ENCODE assay signal across 19 cellular contexts in genomic region chr5:132024789-132025402, GRCh38. TPM values are rescaled to one million over a fixed set of nuclear protein-coding genes. Genes with fewer than 3 reads are reported as not detected.
A peak's percentile ranks its signal among the peaks of the same experiment; 100 is the strongest.
DNase-seq lines count a peak whose midpoint lies in the region; ATAC-seq and TF ChIP-seq lines count a peak whose summit lies in the region.
"Had no signal": no experiment of that assay in that cellular context is flagged by ENCODE, and none has a peak within 500 bp of the region (broad histone marks: within the 10 kb centered on the region; RNA-seq: fewer than 3 reads in every experiment).

No MANE protein-coding gene starts in this region.

- H3K27me3 ChIP-seq in BE2C (no peaks in the 10 kb centered on the region), HCT116 (ENCODE audit: insufficient read depth, low read length) (no peaks in the 10 kb centered on the region)
- H3K27me3 ChIP-seq: BLaER1, thyroid gland had no signal

- no peak for ATAC-seq in HCT116
- no peak for ATAC-seq in omental fat pad (ENCODE audit: low FRiP score)
- ATAC-seq in GM18909 (IDR thresholded peaks at IDR 0.05; ENCODE audit: poor library complexity, unreplicated experiment): no peak
- ATAC-seq: left ventricle myocardium superior had no signal

- H3K9me3 ChIP-seq in BE2C (no peaks in the 10 kb centered on the region), HCT116 (ENCODE audit: control insufficient read depth in 1 of 2, insufficient read depth in 1 of 2, low read depth in 1 of 2, low read length in 2 of 2) (no peaks in the 10 kb centered on the region)
- H3K9me3 ChIP-seq: BLaER1, SJSA1, thyroid gland had no signal

- no peak overlapping the region for H3K4me2 ChIP-seq in HCT116 (ENCODE audit: low read length)
- H3K4me2 ChIP-seq: BLaER1 had no signal

- RAD21 ChIA-PET in HCT116 (lab: Charles Lee; ENCODE audit: low non-redundant PET in 1 of 2, low total read pairs in 2 of 2, uncharacterized antibody in 2 of 2, unreplicated experiment in 2 of 2): no interaction called here

- TF ChIP-seq CTCF in BE2C (IDR thresholded peaks at IDR 0.05; ENCODE audit: low read depth, low read length) (no peak), HCT116 (IDR thresholded peaks at IDR 0.05 in 2 of 3, conservative IDR thresholded peaks at IDR 0.05 in 1 of 3; ENCODE audit: borderline replicate concordance in 1 of 3, insufficient read depth in 1 of 3, low read depth in 2 of 3, low read length in 2 of 3) (no peak), epithelial cell of esophagus (IDR thresholded peaks at IDR 0.05; ENCODE audit: insufficient read depth, low read depth, low read length, missing control alignments) (no peak), omental fat pad (IDR thresholded peaks at IDR 0.05) (no peak), GM10266 (IDR thresholded peaks at IDR 0.05; ENCODE audit: control insufficient read depth, insufficient read depth, low read depth, missing control alignments) (no peak)

- no peak overlapping the region for H2AFZ ChIP-seq in HCT116 (ENCODE audit: low read depth, low read length, poor library complexity, severe bottlenecking)

- intact Hi-C loops in HCT116 (cut with micrococcal nuclease): no loop called here

- H3K9me2 ChIP-seq in HCT116 (ENCODE audit: insufficient read depth): no peaks in the 10 kb centered on the region

- H3K4me3 ChIP-seq in BE2C (ENCODE audit: low read depth, low read length) (no peak overlapping the region), HCT116 (replicated peaks in 1 of 2; ENCODE audit: low read depth in 1 of 2, low read length in 2 of 2) (no peak overlapping the region), epithelial cell of esophagus (ENCODE audit: low read length) (no peak overlapping the region)
- H3K4me3 ChIP-seq: BLaER1, SJSA1, thyroid gland had no signal

- DNase-seq in BE2C: peak; percentile 67
- DNase-seq in HCT116 (ENCODE audit: low read depth, low spot score): no peak
- peak; percentile 14 for DNase-seq in epithelial cell of esophagus (ENCODE audit: low read depth)
- no peak for DNase-seq in omental fat pad (ENCODE audit: low spot score)
- no peak for DNase-seq in GM10266 (ENCODE audit: extremely low spot score)
- DNase-seq: activated CD4-positive, alpha-beta T cell treated with anti-CD3 and anti-CD28 coated beads, Interleukin-2, amount 10 ng/mL, durations not matched to agents 7 days and 5 days; central memory CD4-positive, alpha-beta T cell; effector memory CD4-positive, alpha-beta T cell; left ventricle myocardium superior; NCI-H1105 treated with DMSO at 0.1 percent for 48 hours; NCI-H226; small intestine; T1000; thyroid gland had no signal

- CTCF ChIA-PET in HCT116 (lab: Charles Lee): no interaction called here

- H3K79me2 ChIP-seq in HCT116 (ENCODE audit: insufficient read depth, low read length): no peaks in the 10 kb centered on the region

- no peak overlapping the region for H3K27ac ChIP-seq in HCT116 (ENCODE audit: low read depth, low read length)
- H3K27ac ChIP-seq: BLaER1, SJSA1, thyroid gland had no signal

- H3K36me3 ChIP-seq in BE2C: no peaks in the 10 kb centered on the region
- no peaks in the 10 kb centered on the region for H3K36me3 ChIP-seq in HCT116 (ENCODE audit: control insufficient read depth in 1 of 2, insufficient read depth in 2 of 2, low read length in 2 of 2)
- H3K36me3 ChIP-seq: BLaER1, SJSA1, thyroid gland had no signal

- no peaks in the 10 kb centered on the region; the same call in 1 of the 2 replicates for H3K4me1 ChIP-seq in BE2C
- H3K4me1 ChIP-seq in HCT116 (ENCODE audit: control insufficient read depth in 1 of 2, insufficient read depth in 2 of 2, low read length in 2 of 2): no peaks in the 10 kb centered on the region
- H3K4me1 ChIP-seq: BLaER1, SJSA1, thyroid gland had no signal

- BruUV-seq in HCT116 (replicated peaks; lab: Mats Ljungman, UMichigan): no TSS peak

- H3K9ac ChIP-seq in HCT116 (ENCODE audit: low read length): no peak overlapping the region
- H3K9ac ChIP-seq: BLaER1 had no signal

- no peak for TF ChIP-seq RAD21 in HCT116 (IDR thresholded peaks at IDR 0.05; ENCODE audit: low read depth)

- POLR2A ChIA-PET in HCT116 (lab: Charles Lee): no interaction called here

- no peaks in the 10 kb centered on the region for H4K20me1 ChIP-seq in HCT116 (ENCODE audit: insufficient read depth)
- H4K20me1 ChIP-seq: BLaER1 had no signal

- TF ChIP-seq POLR2A in HCT116 (IDR thresholded peaks at IDR 0.05; ENCODE audit: borderline replicate concordance, extremely low read depth, insufficient read depth, insufficient read length): no peak

TF ChIP-seq in HCT116, 20 proteins besides CTCF, POLR2A, EP300 and RAD21:
- TF ChIP-seq REST (IDR thresholded peaks at IDR 0.05; ENCODE audit: low read depth) (peak; percentile 24), EGR1 (IDR thresholded peaks at IDR 0.05; ENCODE audit: low read depth) (no peak)

RNA-seq across cellular contexts. Expression of gene ACSL6, which starts 13.4 kb away (rescaled TPM):
- 1.9 TPM for polyA plus RNA-seq in BE2C (2012; ENCODE audit: insufficient read depth, insufficient read length, low read depth)
- total RNA-seq in HCT116 (2021; ENCODE audit: unreplicated experiment) (2.3 TPM), omental fat pad (1 to 10 TPM in 2 of 4 donors, under 1 TPM in 1, not detected in 1; 0.75 to 1.4 (median 1.0) TPM)
- polyA plus RNA-seq in HCT116 (2012): 0.36 and 1.1 TPM in 2 replicates

RNA-seq across cellular contexts. Expression of gene IL3, which starts 35.6 kb away (rescaled TPM):
- polyA plus RNA-seq in BE2C (2012; ENCODE audit: insufficient read depth, insufficient read length, low read depth): not detected
- total RNA-seq in HCT116 (2021; ENCODE audit: unreplicated experiment) (not detected), omental fat pad (not detected)
- polyA plus RNA-seq in HCT116 (2012): not detected in 2 replicates
- total RNA-seq: left ventricle myocardium superior, posterior vena cava, SJSA1, thyroid gland had no signal
- polyA plus RNA-seq: adipose tissue, small intestine had no signal

RNA-seq across cellular contexts. Expression of gene CSF2, which starts 48.7 kb away (rescaled TPM):
- not detected for polyA plus RNA-seq in BE2C (2012; ENCODE audit: insufficient read depth, insufficient read length, low read depth)
- total RNA-seq in HCT116 (2021; ENCODE audit: unreplicated experiment) (0.30 TPM), omental fat pad (not detected)
- 0.08 TPM in 1 of 2 replicates, not detected in the other for polyA plus RNA-seq in HCT116 (2012)
- total RNA-seq: left ventricle myocardium superior, posterior vena cava, thyroid gland had no signal

Comparison
In these comparisons a context has a peak if more than half of its experiments do, and no peak if none do; other contexts are left out.
1. DNase-seq: peak in BE2C (single experiment) and epithelial cell of esophagus (single experiment); none in HCT116 (single experiment), omental fat pad (single experiment) and GM10266 (single experiment).